Comparison of ENCODE assay signal across 8 cellular contexts in the genomic region with DNA sequence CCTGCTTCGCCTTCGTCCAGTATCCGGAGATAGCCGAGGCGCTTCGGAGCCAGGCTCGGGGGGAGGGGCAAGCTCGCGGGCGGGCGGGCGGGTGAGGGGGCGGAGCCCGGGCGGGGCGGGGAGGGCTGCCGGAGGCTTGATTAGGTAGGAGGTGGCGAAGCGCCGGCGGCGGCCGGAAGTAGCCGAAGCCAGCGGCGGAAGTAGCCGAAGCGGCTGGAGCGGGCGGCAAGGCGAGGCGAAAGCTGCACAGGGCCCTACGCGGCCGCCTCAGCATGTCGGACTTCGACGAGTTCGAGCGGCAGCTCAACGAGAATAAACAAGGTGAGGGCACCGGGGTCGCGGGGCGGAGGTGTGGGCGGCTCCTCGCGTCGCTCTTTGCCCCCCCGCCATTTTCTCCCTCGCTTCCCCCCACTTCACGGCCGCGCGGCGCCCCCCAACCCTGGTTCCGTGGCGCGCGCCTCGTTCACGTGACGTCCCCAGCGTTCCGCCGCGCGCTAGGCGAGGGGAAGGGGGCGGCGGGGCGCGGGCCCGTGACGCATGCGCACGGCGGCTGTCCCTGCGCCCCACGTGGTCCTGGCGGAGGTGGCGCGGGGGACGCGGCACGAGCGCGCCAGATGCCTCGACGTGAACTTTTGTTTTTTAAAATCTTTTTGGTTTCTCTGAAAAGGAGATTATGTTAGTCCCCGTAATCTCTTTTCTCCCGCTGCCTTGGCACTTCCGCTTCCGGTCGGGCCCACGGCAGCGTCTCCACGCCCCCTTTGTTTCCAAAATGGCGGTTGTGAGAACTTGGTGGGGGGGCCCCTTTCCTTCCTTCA. TPM values are rescaled to one million over a fixed set of nuclear protein-coding genes. Genes with fewer than 3 reads are reported as not detected.
DNase-seq lines count a peak whose midpoint lies in the region; ATAC-seq and TF ChIP-seq lines count a peak whose summit lies in the region.

Gene U2AF2, plus strand, starts transcription at position 203 of the 815 bp plus-strand sequence. Its CDS starts 70 bp downstream, at position 273.

- H3K9ac ChIP-seq in colonic mucosa (ENCODE audit: low read depth in 2 of 2, low read length in 2 of 2) = peak within 1 kb of the TSS; percentile 82 to 93

- peaks cover 21% of the 10 kb centered on the region for H3K4me1 ChIP-seq in colonic mucosa

- H3K4me3 ChIP-seq in colonic mucosa = peak within 1 kb of the TSS; percentile 82

- DNase-seq in AML-193 (lab: John Stamatoyannopoulos, UW) (peak; percentile 91 to 92), NCI-H510A treated with DMSO at 0.1 percent for 48 hours (lab: John Stamatoyannopoulos, UW) (peak; percentile 95), colonic mucosa (peak; percentile 97), left kidney (ENCODE audit: low read depth, low spot score) (peak; percentile 96)
- DNase-seq in activated CD4-positive, alpha-beta T cell treated with anti-CD3 and anti-CD28 coated beads for 48 hours = peak; percentile 97
- DNase-seq in stimulated activated CD4-positive, alpha-beta T cell treated with anti-CD3 and anti-CD28 coated beads, Interleukin-2, amount 100 ng/mL, for 24 hours = peak; percentile 97

- H3K27me3 ChIP-seq in colonic mucosa = no peaks in the 10 kb centered on the region

- peak; percentile 36 for ATAC-seq in GM19035 (IDR thresholded peaks at IDR 0.05; ENCODE audit: unreplicated experiment)
- ATAC-seq in HG03342 (IDR thresholded peaks at IDR 0.05; ENCODE audit: unreplicated experiment) = peak; percentile 27

- intact Hi-C loops in colonic mucosa (cut with DNase I) = no loop called here

- H3K36me3 ChIP-seq in colonic mucosa = no peaks in the 10 kb centered on the region

- peak within 1 kb of the TSS; percentile 99 for H3K27ac ChIP-seq in colonic mucosa

- H3K9me3 ChIP-seq in colonic mucosa = no peaks in the 10 kb centered on the region

- TF ChIP-seq CTCF in colonic mucosa (IDR thresholded peaks at IDR 0.05) = no peak

RNA-seq across cellular contexts. Expression of gene U2AF2, which starts in this region (rescaled TPM):
- 100 to 1,000 TPM; 146 to 289 TPM for total RNA-seq in colonic mucosa

Comparison
In these comparisons a context has a peak if more than half of its experiments do, and no peak if none do; other contexts are left out.
1. Peak in every context shown above with its lines: DNase-seq, ATAC-seq, H3K4me3 ChIP-seq and H3K27ac ChIP-seq.